Comparison of ENCODE assay signal across 17 cellular contexts in the genomic region with DNA sequence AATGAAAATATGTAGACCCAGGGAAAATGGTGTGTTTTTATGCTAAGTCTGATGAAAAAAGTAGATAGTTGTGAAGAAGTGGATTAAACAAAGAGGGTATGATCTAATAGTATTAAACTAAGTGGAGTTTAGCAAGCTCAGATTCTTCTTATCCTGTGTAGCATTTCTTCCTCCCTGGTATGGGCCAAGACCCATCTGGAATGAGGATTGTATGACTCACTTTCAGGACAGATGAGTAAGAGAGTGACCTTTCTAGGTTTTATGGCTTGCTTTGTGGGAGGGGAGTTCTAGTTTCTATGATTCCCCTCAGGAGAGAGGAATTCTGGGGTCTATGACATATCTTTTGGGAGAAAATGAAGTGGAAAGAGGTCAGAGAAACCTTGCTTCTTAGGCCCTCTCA.
DNase-seq lines count a peak whose midpoint lies in the region; ATAC-seq and TF ChIP-seq lines count a peak whose summit lies in the region.
"Had no signal": no experiment of that assay in that cellular context is flagged by ENCODE, and none has a peak within 500 bp of the region (broad histone marks: within the 10 kb centered on the region; RNA-seq: fewer than 3 reads in every experiment).

No MANE protein-coding gene starts in this region.

- H3K79me2 ChIP-seq in osteoblast (ENCODE audit: insufficient read depth, low read length): no peaks in the 10 kb centered on the region

- no peaks in the 10 kb centered on the region for H3K4me1 Mint-ChIP-seq in CD4-positive, alpha-beta T cell (ENCODE audit: low read depth)
- H3K4me1 Mint-ChIP-seq: CD4-positive, alpha-beta memory T cell; H9 had no signal

- H3K9me3 ChIP-seq in MG63: no peaks in the 10 kb centered on the region
- H3K9me3 ChIP-seq in osteoblast (ENCODE audit: low read depth, low read length): no peaks in the 10 kb centered on the region
- H3K9me3 ChIP-seq in CD4-positive, alpha-beta T cell (ENCODE audit: control insufficient read depth, low read length): peaks cover 3% of the 10 kb centered on the region
- H3K9me3 ChIP-seq: right lobe of liver had no signal

- H3K9me3 Mint-ChIP-seq in CD4-positive, alpha-beta T cell: peaks cover 5% of the 10 kb centered on the region

- H3K4me3 Mint-ChIP-seq in CD4-positive, alpha-beta T cell: no peak overlapping the region
- H3K4me3 Mint-ChIP-seq: CD4-positive, alpha-beta memory T cell; H9; T-helper 1 cell treated with Interleukin-12 subunit alpha and Interleukin-12 subunit beta and Interleukin-4 antibody, amounts not matched to agents 30 μg/mL and 1 μg/mL, for 36 hours had no signal

- no peaks in the 10 kb centered on the region for H3K36me3 Mint-ChIP-seq in CD4-positive, alpha-beta T cell (ENCODE audit: low read depth)
- H3K36me3 Mint-ChIP-seq: CD4-positive, alpha-beta memory T cell had no signal

- peak overlapping the region; percentile 36 for H2AFZ ChIP-seq in osteoblast (ENCODE audit: low read length)

- no peak for TF ChIP-seq CTCF in AG09319 (IDR thresholded peaks at IDR 0.05; ENCODE audit: low read depth, low read length)
- TF ChIP-seq CTCF in epithelial cell of esophagus (IDR thresholded peaks at IDR 0.05; ENCODE audit: insufficient read depth, low read depth, low read length, missing control alignments): no peak
- TF ChIP-seq CTCF in osteoblast (IDR thresholded peaks at IDR 0.05; ENCODE audit: extremely low read depth, low read depth, low read length): no peak
- TF ChIP-seq CTCF in CD4-positive, alpha-beta T cell (IDR thresholded peaks at IDR 0.05): no peak

- POLR2A ChIA-PET in CD4-positive, alpha-beta T cell (lab: Charles Lee): no interaction called here

- no peak overlapping the region for H3K27ac Mint-ChIP-seq in CD4-positive, alpha-beta T cell
- H3K27ac Mint-ChIP-seq: CD4-positive, alpha-beta memory T cell; H9; T-helper 1 cell treated with Interleukin-12 subunit alpha and Interleukin-12 subunit beta and Interleukin-4 antibody, amounts not matched to agents 30 μg/mL and 1 μg/mL, for 36 hours had no signal

- no peaks in the 10 kb centered on the region for H4K20me1 ChIP-seq in osteoblast (ENCODE audit: insufficient read depth, low read length)

- intact Hi-C loops in CD4-positive, alpha-beta T cell (cut with DNase I, micrococcal nuclease): no loop called here

- H3K4me2 ChIP-seq in osteoblast (ENCODE audit: insufficient read depth, low read length): peak overlapping the region; percentile 44
- H3K4me2 ChIP-seq: KMS-11 had no signal

- ATAC-seq in CD4-positive, alpha-beta T cell (ENCODE audit: poor library complexity): no peak
- no peak for ATAC-seq in GM21619 (IDR thresholded peaks at IDR 0.05; ENCODE audit: unreplicated experiment)
- ATAC-seq: activated naive CD4-positive, alpha-beta T cell treated with anti-CD3 and anti-CD28 coated beads, Interleukin-2, amount 50 U/mL, for 72 hours had no signal

- no peaks in the 10 kb centered on the region for H3K4me1 ChIP-seq in osteoblast (ENCODE audit: insufficient read depth, low read length)
- H3K4me1 ChIP-seq: upper lobe of left lung had no signal

- H3K4me3 ChIP-seq in MG63: no peak overlapping the region
- H3K4me3 ChIP-seq in epithelial cell of esophagus (ENCODE audit: low read length): no peak overlapping the region
- H3K4me3 ChIP-seq in osteoblast (ENCODE audit: insufficient read depth, low read length): no peak overlapping the region
- H3K4me3 ChIP-seq: right lobe of liver, upper lobe of left lung had no signal

- CTCF ChIA-PET in CD4-positive, alpha-beta T cell (lab: Charles Lee): no interaction called here

- H3K27ac ChIP-seq in osteoblast (ENCODE audit: low read depth, low read length): peak overlapping the region; percentile 18
- H3K27ac ChIP-seq in CD4-positive, alpha-beta T cell (ENCODE audit: low read depth, low read length): no peak overlapping the region
- H3K27ac ChIP-seq: KMS-11, right lobe of liver, upper lobe of left lung had no signal

- H3K36me3 ChIP-seq in MG63 (no peaks in the 10 kb centered on the region), osteoblast (ENCODE audit: insufficient read depth, low read length) (no peaks in the 10 kb centered on the region)
- H3K36me3 ChIP-seq: right lobe of liver, upper lobe of left lung had no signal

- H3K27me3 Mint-ChIP-seq in CD4-positive, alpha-beta T cell: no peaks in the 10 kb centered on the region
- H3K27me3 Mint-ChIP-seq: CD4-positive, alpha-beta memory T cell had no signal

- DNase-seq in AG09319 (ENCODE audit: extremely low read depth, low read depth) (peak; percentile 86), MG63 (peak; percentile 22), epithelial cell of esophagus (ENCODE audit: low read depth) (peak; percentile 64), osteoblast (ENCODE audit: insufficient read length, low spot score, missing footprints) (peak; percentile 9), anterior cingulate cortex (lab: John Stamatoyannopoulos, UW) (no peak), hypothalamus (lab: John Stamatoyannopoulos, UW) (no peak)
- DNase-seq in CD4-positive, alpha-beta T cell: no peak
- DNase-seq: activated CD8-positive, alpha-beta memory T cell treated with anti-CD3 and anti-CD28 coated beads for 24 hours; CD4-positive, alpha-beta memory T cell; H9; NCI-H2081 treated with DMSO at 0.1 percent for 48 hours; right lobe of liver; upper lobe of left lung had no signal

- H3K27me3 ChIP-seq in MG63 (no peaks in the 10 kb centered on the region), osteoblast (ENCODE audit: insufficient read depth, low read length) (no peaks in the 10 kb centered on the region)
- H3K27me3 ChIP-seq in CD4-positive, alpha-beta T cell (ENCODE audit: control insufficient read depth, insufficient read depth, low read length): no peaks in the 10 kb centered on the region
- H3K27me3 ChIP-seq: right lobe of liver, upper lobe of left lung had no signal

Comparison
In these comparisons a context has a peak if more than half of its experiments do, and no peak if none do; other contexts are left out.
1. DNase-seq: peak in AG09319 (single experiment), MG63 (single experiment), epithelial cell of esophagus (single experiment) and osteoblast (single experiment); none in CD4-positive, alpha-beta T cell (0 of 10), anterior cingulate cortex (0 of 58) and hypothalamus (0 of 51).